In genomic region chr7:157521752-157522151, GRCh38 we compare ENCODE assay signal across 24 cellular contexts.
"Had no signal": no experiment of that assay in that cellular context is flagged by ENCODE, and none has a peak within 500 bp of the region (broad histone marks: within the 10 kb centered on the region; RNA-seq: fewer than 3 reads in every experiment).

No MANE protein-coding gene starts in this region.

- ATAC-seq: activated CD4-positive, alpha-beta T cell treated with anti-CD3 and anti-CD28 coated beads for 36 hours; effector memory CD8-positive, alpha-beta T cell; esophagus mucosa; mucosa of descending colon; psoas muscle; right cardiac atrium; stimulated activated effector memory CD8-positive, alpha-beta T cell treated with anti-CD3 and anti-CD28 coated beads, Interleukin-12 subunit alpha, Interleukin-12 subunit beta, amount 100 ng/mL, for 72 hours had no signal

- H3K4me1 ChIP-seq: left ventricle myocardium inferior, psoas muscle, stomach, suprapubic skin, tibial nerve, vagina had no signal

- H3K4me3 Mint-ChIP-seq: activated B cell treated with CpG ODN at 0.5 μM for 24 hours; activated CD4-positive, alpha-beta T cell treated with anti-CD3 and anti-CD28 coated beads for 36 hours; activated naive CD4-positive, alpha-beta T cell treated with anti-CD3 and anti-CD28 coated beads, Interleukin-2, amount 10 ng/mL, durations not matched to agents 7 days and 5 days; brain; effector memory CD8-positive, alpha-beta T cell; immature natural killer cell; memory B cell; stimulated activated effector memory CD8-positive, alpha-beta T cell treated with anti-CD3 and anti-CD28 coated beads, Interleukin-12 subunit alpha, Interleukin-12 subunit beta, amount 100 ng/mL, for 72 hours; T-helper 1 cell treated with Interleukin-12 subunit alpha and Interleukin-12 subunit beta and Interleukin-4 antibody, amounts not matched to agents 30 μg/mL and 1 μg/mL, for 36 hours had no signal

- H3K36me3 ChIP-seq: left ventricle myocardium inferior, stomach, suprapubic skin, tibial nerve, vagina had no signal

- H3K27me3 ChIP-seq: hepatocyte, tibial nerve, vagina had no signal

- H3K9me3 ChIP-seq: left ventricle myocardium inferior, mucosa of descending colon, psoas muscle, suprapubic skin, vagina had no signal

- H3K27ac Mint-ChIP-seq: activated B cell treated with CpG ODN at 0.5 μM for 24 hours; activated CD4-positive, alpha-beta T cell treated with anti-CD3 and anti-CD28 coated beads for 36 hours; activated naive CD4-positive, alpha-beta T cell treated with anti-CD3 and anti-CD28 coated beads, Interleukin-2, amount 10 ng/mL, durations not matched to agents 7 days and 5 days; effector memory CD8-positive, alpha-beta T cell; immature natural killer cell; memory B cell; stimulated activated effector memory CD8-positive, alpha-beta T cell treated with anti-CD3 and anti-CD28 coated beads, Interleukin-12 subunit alpha, Interleukin-12 subunit beta, amount 100 ng/mL, for 72 hours; T-helper 1 cell treated with Interleukin-12 subunit alpha and Interleukin-12 subunit beta and Interleukin-4 antibody, amounts not matched to agents 30 μg/mL and 1 μg/mL, for 36 hours had no signal

- H3K36me3 Mint-ChIP-seq: activated naive CD4-positive, alpha-beta T cell treated with anti-CD3 and anti-CD28 coated beads, Interleukin-2, amount 10 ng/mL, durations not matched to agents 7 days and 5 days; immature natural killer cell; memory B cell; stimulated activated effector memory CD8-positive, alpha-beta T cell treated with anti-CD3 and anti-CD28 coated beads, Interleukin-12 subunit alpha, Interleukin-12 subunit beta, amount 100 ng/mL, for 72 hours had no signal

- DNase-seq: activated CD4-positive, alpha-beta T cell treated with anti-CD3 and anti-CD28 coated beads for 36 hours; activated CD4-positive, alpha-beta T cell treated with anti-CD3 and anti-CD28 coated beads, Interleukin-2, amount 50 U/mL, for 4 hours; activated naive CD4-positive, alpha-beta T cell treated with anti-CD3 and anti-CD28 coated beads, Interleukin-2, amount 10 ng/mL, durations not matched to agents 7 days and 5 days; activated T-cell treated with anti-CD3 and anti-CD28 coated beads for 4 hours; effector memory CD8-positive, alpha-beta T cell; glutamatergic neuron; immature natural killer cell; left ventricle myocardium inferior; stimulated activated CD4-positive, alpha-beta T cell treated with anti-CD3 and anti-CD28 coated beads, Interleukin-1b, Interleukin-23, amount 100 ng/mL, for 48 hours had no signal

- H3K27ac ChIP-seq: hepatocyte, left ventricle myocardium inferior, psoas muscle, skin epidermis, stomach, suprapubic skin, tibial nerve, vagina had no signal

- H3K27me3 Mint-ChIP-seq: activated CD4-positive, alpha-beta T cell treated with anti-CD3 and anti-CD28 coated beads for 36 hours had no signal

- H3K4me3 ChIP-seq: hepatocyte, left ventricle myocardium inferior, mucosa of descending colon, psoas muscle, skin epidermis, stomach, suprapubic skin, tibial nerve, vagina had no signal

- H3K9me3 Mint-ChIP-seq: activated B cell treated with CpG ODN at 0.5 μM for 24 hours; activated naive CD4-positive, alpha-beta T cell treated with anti-CD3 and anti-CD28 coated beads, Interleukin-2, amount 10 ng/mL, durations not matched to agents 7 days and 5 days; effector memory CD8-positive, alpha-beta T cell; immature natural killer cell; stimulated activated effector memory CD8-positive, alpha-beta T cell treated with anti-CD3 and anti-CD28 coated beads, Interleukin-12 subunit alpha, Interleukin-12 subunit beta, amount 100 ng/mL, for 72 hours; T-helper 1 cell treated with Interleukin-12 subunit alpha and Interleukin-12 subunit beta and Interleukin-4 antibody, amounts not matched to agents 30 μg/mL and 1 μg/mL, for 36 hours had no signal

- H3K4me1 Mint-ChIP-seq: activated B cell treated with CpG ODN at 0.5 μM for 24 hours; activated CD4-positive, alpha-beta T cell treated with anti-CD3 and anti-CD28 coated beads for 36 hours; activated naive CD4-positive, alpha-beta T cell treated with anti-CD3 and anti-CD28 coated beads, Interleukin-2, amount 10 ng/mL, durations not matched to agents 7 days and 5 days; immature natural killer cell; stimulated activated effector memory CD8-positive, alpha-beta T cell treated with anti-CD3 and anti-CD28 coated beads, Interleukin-12 subunit alpha, Interleukin-12 subunit beta, amount 100 ng/mL, for 72 hours had no signal
